Comparison of ENCODE assay signal across 17 cellular contexts in the genomic region with DNA sequence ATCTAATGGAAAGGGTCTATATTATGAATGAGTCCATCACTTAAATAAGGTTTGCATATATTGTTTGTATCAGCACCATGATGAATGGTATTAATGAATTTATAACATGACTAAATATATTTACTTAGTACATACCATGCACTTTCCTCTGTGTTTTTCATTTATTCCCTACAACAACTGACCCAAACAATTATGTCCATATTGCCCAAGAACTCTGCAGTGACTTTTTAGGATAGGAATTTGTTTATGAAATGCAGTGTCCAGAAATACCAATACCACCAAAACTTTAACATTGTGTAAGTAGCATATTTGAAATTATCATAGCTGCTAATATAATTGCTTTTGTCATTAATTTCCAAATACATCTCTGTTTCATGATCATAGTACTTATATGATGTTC.
DNase-seq lines count a peak whose midpoint lies in the region; TF ChIP-seq lines count a peak whose summit lies in the region.
"Had no signal": no experiment of that assay in that cellular context is flagged by ENCODE, and none has a peak within 500 bp of the region (broad histone marks: within the 10 kb centered on the region; RNA-seq: fewer than 3 reads in every experiment).

No MANE protein-coding gene starts in this region.

- CTCF ChIA-PET in AG04449 (lab: Yijun Ruan, JAX), result no interaction called here

- TF ChIP-seq CTCF in AG04449 (IDR thresholded peaks at IDR 0.05; ENCODE audit: insufficient read depth, low read length, missing control alignments) (no peak), fibroblast of pulmonary artery (IDR thresholded peaks at IDR 0.05; ENCODE audit: low read length, missing control alignments) (no peak)

- H3K9ac ChIP-seq in adipocyte (ENCODE audit: low read length), result no peak overlapping the region

- POLR2A ChIA-PET in AG04449 (lab: Yijun Ruan, JAX), result no interaction called here

- H3K27me3 ChIP-seq in adipocyte (replicated peaks; ENCODE audit: control insufficient read depth, insufficient read depth, low read length), result no peaks in the 10 kb centered on the region

- H3K4me3 ChIP-seq in AG04449 (ENCODE audit: low read depth, low read length), result no peak overlapping the region
- H3K4me3 ChIP-seq in adipocyte (ENCODE audit: low read length), result no peak overlapping the region
- H3K4me3 ChIP-seq in fibroblast of pulmonary artery (replicated peaks; ENCODE audit: low read depth, low read length), result no peak overlapping the region
- H3K4me3 ChIP-seq: GM12878 had no signal

- H3K4me1 ChIP-seq in adipocyte (ENCODE audit: control insufficient read depth, insufficient read depth, low read length), result peaks cover 10% of the 10 kb centered on the region
- H3K4me1 ChIP-seq: Caco-2 had no signal

- no peaks in the 10 kb centered on the region for H3K36me3 ChIP-seq in adipocyte (ENCODE audit: control insufficient read depth, insufficient read depth, low read length, severe bottlenecking)

- peak; percentile 2 for DNase-seq in AG04449 (ENCODE audit: low read depth, low spot score)
- peak; percentile 28 for DNase-seq in EH (ENCODE audit: low read depth)
- DNase-seq in adipocyte (ENCODE audit: low read depth), result peak; percentile 81
- DNase-seq in fibroblast of pulmonary artery (ENCODE audit: low read depth), result peak; percentile 27
- DNase-seq in occipital lobe (lab: John Stamatoyannopoulos, UW), result no peak
- DNase-seq in RPMI8226, result no peak
- DNase-seq in activated T-cell treated with anti-CD3 and anti-CD28 coated beads for 4 hours, result no peak
- no peak for DNase-seq in DMS53 treated with DMSO at 0.1 percent for 48 hours (lab: John Stamatoyannopoulos, UW; ENCODE audit: unreplicated experiment)
- DNase-seq: Caco-2; CD4-positive, CD25-positive, alpha-beta regulatory T cell; Kasumi-1; NCI-H1105 treated with DMSO at 0.1 percent for 48 hours; NCI-H187; NCI-H2171; NCI-H446 treated with DMSO at 0.1 percent for 48 hours; NK-92 treated with Interleukin-12 subunit alpha and Interleukin-12 subunit beta, amount 100 ng/mL, for 24 hours had no signal

- no peaks in the 10 kb centered on the region for H3K9me3 ChIP-seq in adipocyte (ENCODE audit: control insufficient read depth, low read length)
- H3K9me3 ChIP-seq: Caco-2 had no signal

Comparison
In these comparisons a context has a peak if more than half of its experiments do, and no peak if none do; other contexts are left out.
1. DNase-seq: peak in AG04449 (single experiment), EH (single experiment), adipocyte (single experiment) and fibroblast of pulmonary artery (single experiment); none in occipital lobe (single experiment), RPMI8226 (single experiment), activated T-cell treated with anti-CD3 and anti-CD28 coated beads for 4 hours (single experiment) and DMS53 treated with DMSO at 0.1 percent for 48 hours (single experiment).